8 cellular contexts compared by ENCODE assay signal in genomic region chr19:38003427-38004099, GRCh38.
DNase-seq lines count a peak whose midpoint lies in the region; ATAC-seq, FAIRE-seq and TF ChIP-seq lines count a peak whose summit lies in the region.

No MANE protein-coding gene starts in this region.

- H3K79me2 ChIP-seq in OCI-LY1 (ENCODE audit: insufficient read depth, low read length) = no peaks in the 10 kb centered on the region

- H3K27me3 ChIP-seq in OCI-LY1 (ENCODE audit: insufficient read depth, low read length) (no peaks in the 10 kb centered on the region), bronchial epithelial cell (ENCODE audit: control insufficient read depth, insufficient read depth, low read length) (no peaks in the 10 kb centered on the region)

- H3K4me1 ChIP-seq in OCI-LY1 (ENCODE audit: insufficient read depth, low read length, severe bottlenecking) = peaks cover 60% of the 10 kb centered on the region

- no peak for FAIRE-seq in bronchial epithelial cell (lab: Jason Lieb, UNC)

- no peaks in the 10 kb centered on the region for H3K9me2 ChIP-seq in OCI-LY1 (ENCODE audit: low read depth, low read length)

- H3K27ac ChIP-seq in OCI-LY1 (ENCODE audit: low read depth, low read length, poor library complexity, severe bottlenecking) = peak overlapping the region; percentile 92

- peak overlapping the region; percentile 40 for H3K4me3 ChIP-seq in HFF-Myc (replicated peaks; ENCODE audit: low read depth, low read length)
- peak overlapping the region; percentile 57 for H3K4me3 ChIP-seq in OCI-LY1 (ENCODE audit: low read depth, low read length, poor library complexity, severe bottlenecking)
- peak overlapping the region; percentile 35 for H3K4me3 ChIP-seq in bronchial epithelial cell (ENCODE audit: low read depth, low read length)

- H3K9ac ChIP-seq in OCI-LY1 (ENCODE audit: low read length) = peak overlapping the region; percentile 75

- no peaks in the 10 kb centered on the region for H4K20me1 ChIP-seq in OCI-LY1 (ENCODE audit: insufficient read depth, low read length)

- H3K9me3 ChIP-seq in OCI-LY1 (ENCODE audit: low read length) = no peaks in the 10 kb centered on the region

- no peaks in the 10 kb centered on the region for H3F3A ChIP-seq in OCI-LY1 (ENCODE audit: insufficient read depth, low read length)

- H3K36me3 ChIP-seq in OCI-LY1 (ENCODE audit: insufficient read depth, low read length) = no peaks in the 10 kb centered on the region
- no peaks in the 10 kb centered on the region for H3K36me3 ChIP-seq in bronchial epithelial cell (ENCODE audit: control insufficient read depth, insufficient read depth, low read length)

- DNase-seq in COLO829 (ENCODE audit: low spot score) (peak; percentile 12), HFF-Myc (ENCODE audit: extremely low read depth, low read depth) (peak; percentile 89), bronchial epithelial cell (ENCODE audit: low read depth) (peak; percentile 93), islet precursor cell (peak; percentile 78), T-helper 9 cell (no peak)
- peak; percentile 8 to 16 for DNase-seq in stimulated activated CD4-positive, alpha-beta T cell treated with anti-CD3 and anti-CD28 coated beads, Interleukin-4, amount 100 ng/mL, for 48 hours (ENCODE audit: low read depth in 2 of 2)

- TF ChIP-seq CTCF in HFF-Myc (IDR thresholded peaks at IDR 0.05; ENCODE audit: low read depth, low read length, missing control alignments) (no peak), OCI-LY1 (IDR thresholded peaks at IDR 0.05; ENCODE audit: low read length) (no peak), bronchial epithelial cell (IDR thresholded peaks at IDR 0.05; ENCODE audit: insufficient read depth, low read length, severe bottlenecking) (no peak)

- no peak for ATAC-seq in HG03432 (IDR thresholded peaks at IDR 0.05; ENCODE audit: unreplicated experiment)

- H3K4me2 ChIP-seq in OCI-LY1 (ENCODE audit: low read length) = peak overlapping the region; percentile 77

- no peak overlapping the region for H2AFZ ChIP-seq in OCI-LY1 (ENCODE audit: low read length)
